7 cellular contexts compared by ENCODE assay signal in the genomic region with DNA sequence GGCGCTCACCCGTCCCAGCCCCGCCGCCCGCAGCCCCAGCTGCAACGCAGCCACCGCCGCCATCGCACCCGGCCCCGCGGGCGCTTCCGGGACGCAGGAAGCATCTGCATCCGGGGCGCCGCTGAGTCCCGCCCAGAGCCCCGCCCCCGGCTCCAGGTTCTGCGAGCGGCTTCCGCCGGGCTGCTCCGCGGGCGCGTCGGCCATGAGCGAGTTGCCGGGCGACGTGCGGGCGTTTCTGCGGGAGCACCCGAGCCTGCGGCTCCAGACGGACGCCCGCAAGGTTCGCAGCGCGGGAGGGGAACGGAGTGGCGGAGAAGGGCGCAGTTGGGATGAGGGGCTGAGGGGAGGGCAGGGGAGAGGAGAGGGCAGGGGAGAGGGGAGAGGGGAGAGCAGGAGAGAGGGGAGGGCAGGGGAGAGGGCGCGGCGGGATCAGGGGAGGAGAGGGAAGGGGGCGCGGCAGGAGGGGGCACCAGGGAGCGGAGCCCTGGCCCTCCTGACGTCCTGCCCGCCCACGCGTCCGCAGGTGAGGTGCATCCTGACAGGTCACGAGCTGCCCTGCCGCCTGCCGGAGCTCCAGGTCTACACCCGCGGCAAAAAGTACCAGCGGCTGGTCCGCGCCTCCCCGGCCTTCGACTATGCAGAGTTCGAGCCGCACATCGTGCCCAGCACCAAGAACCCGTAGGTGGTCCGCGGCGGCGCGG. TPM values are rescaled to one million over a fixed set of nuclear protein-coding genes. Genes with fewer than 3 reads are reported as not detected.
DNase-seq lines count a peak whose midpoint lies in the region; ATAC-seq and TF ChIP-seq lines count a peak whose summit lies in the region.

A gene with protein sequence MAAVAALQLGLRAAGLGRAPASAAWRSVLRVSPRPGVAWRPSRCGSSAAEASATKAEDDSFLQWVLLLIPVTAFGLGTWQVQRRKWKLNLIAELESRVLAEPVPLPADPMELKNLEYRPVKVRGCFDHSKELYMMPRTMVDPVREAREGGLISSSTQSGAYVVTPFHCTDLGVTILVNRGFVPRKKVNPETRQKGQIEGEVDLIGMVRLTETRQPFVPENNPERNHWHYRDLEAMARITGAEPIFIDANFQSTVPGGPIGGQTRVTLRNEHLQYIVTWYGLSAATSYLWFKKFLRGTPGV (minus strand): TSS at position 97 of the 701 bp plus-strand sequence. CDS start 34 bp downstream, at position 63.
TSS of gene SURF2 (plus strand) at position 160 of the 701 bp plus-strand sequence. CDS start at position 203, 43 bp downstream.

- H3K4me1 ChIP-seq in left lung = peaks cover 20 to 39% of the 10 kb centered on the region in 2 donors

- peaks cover 0 to 48% of the 10 kb centered on the region in 2 donors for H3K36me3 ChIP-seq in left lung

- DNase-seq in NCI-H226 (peak; percentile 81), coronary artery (ENCODE audit: low spot score) (peak; percentile 85), left lung (peak; percentile 89 to 99)
- peak; percentile 94 for DNase-seq in activated CD4-positive, alpha-beta T cell treated with anti-CD3 and anti-CD28 coated beads for 48 hours
- DNase-seq in stimulated activated CD4-positive, alpha-beta T cell treated with anti-CD3 and anti-CD28 coated beads, Interleukin-2, amount 100 ng/mL, for 24 hours = peak; percentile 92 to 96

- ATAC-seq in GM18498 (IDR thresholded peaks at IDR 0.05; ENCODE audit: unreplicated experiment) (peak; percentile 71), HG03025 (IDR thresholded peaks at IDR 0.05; ENCODE audit: low FRiP score, unreplicated experiment) (peak; percentile 38), left lung (peak; percentile 95)

- intact Hi-C loops in left lung (cut with DNase I) = no loop called here

- H3K27ac ChIP-seq in coronary artery = peak within 1 kb of the TSS; percentile 35 to 88
- H3K27ac ChIP-seq in left lung = peak within 1 kb of the TSS; percentile 33 to 84

- no peaks in the 10 kb centered on the region for H3K27me3 ChIP-seq in left lung

- no peak for TF ChIP-seq CTCF in coronary artery (IDR thresholded peaks at IDR 0.05)
- TF ChIP-seq CTCF in left lung (IDR thresholded peaks at IDR 0.05) = no peak

- H3K4me3 ChIP-seq in coronary artery (peak within 1 kb of the TSS; percentile 93), left lung (peak within 1 kb of the TSS; percentile 74 to 87)

- no peaks in the 10 kb centered on the region for H3K9me3 ChIP-seq in left lung

RNA-seq across cellular contexts. Expression of the first gene that starts in this region (rescaled TPM):
- 10 to 100 TPM; 40.4 to 46.1 TPM for total RNA-seq in left lung

RNA-seq across cellular contexts. Expression of gene SURF2, which starts in this region (rescaled TPM):
- 10 to 100 TPM; 11.8 to 16.2 TPM for total RNA-seq in left lung

Comparison
In these comparisons a context has a peak if more than half of its experiments do, and no peak if none do; other contexts are left out.
1. Peak in every context shown above with its lines: DNase-seq, ATAC-seq, H3K4me3 ChIP-seq and H3K27ac ChIP-seq.
2. ATAC-seq: peak in every context shown above with its lines; median percentile 95 in left lung; 71 in GM18498; 38 in HG03025.